ENCODE assay signal across 19 cellular contexts in genomic region chr1:20446796-20447195, GRCh38. TPM values are rescaled to one million over a fixed set of nuclear protein-coding genes. Genes with fewer than 3 reads are reported as not detected.
A peak's percentile ranks its signal among the peaks of the same experiment; 100 is the strongest.
DNase-seq lines count a peak whose midpoint lies in the region; ATAC-seq, FAIRE-seq and TF ChIP-seq lines count a peak whose summit lies in the region.
"Had no signal": no experiment of that assay in that cellular context is flagged by ENCODE, and none has a peak within 500 bp of the region (broad histone marks: within the 10 kb centered on the region; RNA-seq: fewer than 3 reads in every experiment).

No MANE protein-coding gene starts in this region.

- ATAC-seq in GM18907 (IDR thresholded peaks at IDR 0.05; ENCODE audit: unreplicated experiment), result no peak
- ATAC-seq: effector memory CD8-positive, alpha-beta T cell; gastroesophageal sphincter; left lobe of liver had no signal

- DNase-seq in A172 (ENCODE audit: low spot score), result peak; percentile 5
- DNase-seq in HT1080 (ENCODE audit: low read depth), result peak; percentile 62
- DNase-seq in astrocyte of the hippocampus (ENCODE audit: low read depth, low spot score), result peak; percentile 13
- DNase-seq in fibroblast of peridontal ligament (ENCODE audit: extremely low read depth), result peak; percentile 57
- no peak for DNase-seq in CD14-positive monocyte (ENCODE audit: low spot score)
- no peak for DNase-seq in GM12891 (ENCODE audit: insufficient read length, low spot score)
- DNase-seq in stimulated activated CD4-positive, alpha-beta T cell treated with anti-CD3 and anti-CD28 coated beads, Interleukin-15, amount 100 ng/mL, for 24 hours, result no peak
- DNase-seq: activated CD4-positive, alpha-beta T cell treated with anti-CD3 and anti-CD28 coated beads for 48 hours; adrenal gland; CD4-positive, CD25-positive, alpha-beta regulatory T cell; DMS79 treated with DMSO at 0.1 percent for 48 hours; effector memory CD8-positive, alpha-beta T cell; H9; NCI-H1417; stimulated activated naive CD4-positive, alpha-beta T cell treated with Interleukin-2 at 50 U/mL for 16 hours; transverse colon had no signal

- no peaks in the 10 kb centered on the region for H3K36me3 Mint-ChIP-seq in CD14-positive monocyte
- H3K36me3 Mint-ChIP-seq: CD4-positive, CD25-positive, alpha-beta regulatory T cell had no signal

- intact Hi-C loops in CD14-positive monocyte (cut with micrococcal nuclease), result no loop called here

- H3K4me3 Mint-ChIP-seq in CD14-positive monocyte, result no peak overlapping the region
- H3K4me3 Mint-ChIP-seq: CD4-positive, CD25-positive, alpha-beta regulatory T cell; effector memory CD8-positive, alpha-beta T cell; H9 had no signal

- TF ChIP-seq CTCF in CD14-positive monocyte (IDR thresholded peaks at IDR 0.05), result no peak

- no peaks in the 10 kb centered on the region for H3K4me1 Mint-ChIP-seq in CD14-positive monocyte
- H3K4me1 Mint-ChIP-seq: CD4-positive, CD25-positive, alpha-beta regulatory T cell had no signal

- no peak overlapping the region for H3K27ac Mint-ChIP-seq in CD14-positive monocyte
- H3K27ac Mint-ChIP-seq: CD4-positive, CD25-positive, alpha-beta regulatory T cell; effector memory CD8-positive, alpha-beta T cell; H9 had no signal

- no peak for FAIRE-seq in GM12891 (lab: Jason Lieb, UNC)

- TF ChIP-seq POLR2A in GM12891 (IDR thresholded peaks at IDR 0.05; ENCODE audit: low read depth, low read length), result no peak

- peaks cover 9 to 18% (median 14%) of the 10 kb centered on the region in 3 donors for H3K27me3 Mint-ChIP-seq in CD14-positive monocyte (ENCODE audit: low read depth in 3 of 3)
- H3K27me3 Mint-ChIP-seq: CD4-positive, CD25-positive, alpha-beta regulatory T cell had no signal

- H3K9me3 Mint-ChIP-seq in CD14-positive monocyte, result peaks cover 0 to 5% (median 0%) of the 10 kb centered on the region in 7 donors
- H3K9me3 Mint-ChIP-seq: effector memory CD8-positive, alpha-beta T cell; H9 had no signal

TF ChIP-seq in GM12891, 5 proteins besides CTCF, POLR2A, EP300 and RAD21:
- TF ChIP-seq PAX5 (IDR thresholded peaks at IDR 0.05; ENCODE audit: insufficient read depth, low read length, severe bottlenecking) (no peak), TAF1 (IDR thresholded peaks at IDR 0.05; ENCODE audit: low read depth, low read length) (no peak)

RNA-seq across cellular contexts. Expression of gene CAMK2N1, which starts 39.2 kb away (rescaled TPM):
- total RNA-seq in A172 (2014; rRNA removed; shearing (Covaris generic)), result 2.9 and 3.6 TPM in 2 replicates
- 13.3 and 15.2 TPM in 2 replicates for total RNA-seq in HT1080 (2014; rRNA removed; shearing (Covaris generic))
- polyA plus RNA-seq in HT1080 (2015; cell fraction: cytosol; rRNA removed), result 54.5 and 61.8 TPM in 2 replicates
- polyA plus RNA-seq in HT1080 (2015; cell fraction: nucleus; rRNA removed), result 17.9 and 19.4 TPM in 2 replicates
- polyA plus RNA-seq in CD14-positive monocyte, result not detected
- polyA plus RNA-seq in GM12891 (2012; ENCODE audit: low read depth, missing spikeins), result 0.04 TPM

Comparison
In these comparisons a context has a peak if more than half of its experiments do, and no peak if none do; other contexts are left out.
1. DNase-seq: peak in A172 (single experiment), HT1080 (single experiment), astrocyte of the hippocampus (single experiment) and fibroblast of peridontal ligament (single experiment); none in CD14-positive monocyte (single experiment), GM12891 (single experiment) and stimulated activated CD4-positive, alpha-beta T cell treated with anti-CD3 and anti-CD28 coated beads, Interleukin-15, amount 100 ng/mL, for 24 hours (single experiment).